In the genomic region with DNA sequence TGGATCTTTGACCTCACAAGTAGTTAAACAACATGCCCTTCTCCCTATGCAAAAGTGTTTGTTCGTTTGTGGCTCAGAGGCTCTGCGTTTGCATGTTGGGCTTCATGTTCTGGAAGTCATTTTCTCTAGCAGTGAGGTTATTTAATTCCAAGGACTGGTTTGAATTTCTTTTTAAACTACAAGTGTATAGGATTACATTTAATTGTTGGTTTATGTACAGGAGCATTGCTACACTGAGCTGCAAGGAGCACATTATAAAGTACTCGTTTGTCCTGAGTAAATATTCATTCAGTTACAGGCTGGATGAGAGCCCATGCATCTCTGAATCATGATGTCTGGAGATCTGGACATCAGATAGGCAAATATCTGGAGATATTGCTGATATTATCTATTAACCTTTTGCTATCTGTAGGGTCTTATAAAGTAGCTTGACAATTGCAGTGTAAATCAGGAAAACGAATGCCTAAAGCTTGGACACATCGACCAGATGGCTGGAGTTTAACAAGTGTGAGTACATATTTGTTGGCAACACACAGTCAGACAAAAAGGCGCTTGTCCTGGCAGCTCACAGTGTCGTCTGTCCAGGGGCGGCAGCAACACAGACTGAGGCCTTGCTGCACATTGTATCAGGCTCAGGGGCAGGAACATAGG, we compare ENCODE assay signal across 1 cellular context.
TF ChIP-seq lines count a peak whose summit lies in the region.

No MANE protein-coding gene starts in this region.

TF ChIP-seq in A549, 52 proteins besides CTCF, POLR2A, EP300 and RAD21 (continued from another document):
- TF ChIP-seq, protein P1, sequence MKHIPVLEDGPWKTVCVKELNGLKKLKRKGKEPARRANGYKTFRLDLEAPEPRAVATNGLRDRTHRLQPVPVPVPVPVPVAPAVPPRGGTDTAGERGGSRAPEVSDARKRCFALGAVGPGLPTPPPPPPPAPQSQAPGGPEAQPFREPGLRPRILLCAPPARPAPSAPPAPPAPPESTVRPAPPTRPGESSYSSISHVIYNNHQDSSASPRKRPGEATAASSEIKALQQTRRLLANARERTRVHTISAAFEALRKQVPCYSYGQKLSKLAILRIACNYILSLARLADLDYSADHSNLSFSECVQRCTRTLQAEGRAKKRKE (CRISPR knock-in tag; IDR thresholded peaks at IDR 0.05; ENCODE audit: low read depth): no peak
- TF ChIP-seq FOXS1 (CRISPR knock-in tag; IDR thresholded peaks at IDR 0.05) (no peak), SMC3 (IDR thresholded peaks at IDR 0.05) (0 out of 3 replicates have a peak, but pooled peaks have one; percentile 21), FOSL2 (IDR thresholded peaks at IDR 0.05) (0 out of 2 replicates have a peak, but pooled peaks have one; percentile 43), FOSL2 (CRISPR knock-in tag; IDR thresholded peaks at IDR 0.05) (peak; percentile 81), JUN (IDR thresholded peaks at IDR 0.05) (peak; percentile 53 to 66; a peak in 2 of 5 replicates), GATA3 (IDR thresholded peaks at IDR 0.05; ENCODE audit: borderline replicate concordance) (peak; percentile 100)
